In genomic region chr6:27092316-27092692, GRCh38 we compare ENCODE assay signal across 11 cellular contexts.
DNase-seq lines count a peak whose midpoint lies in the region; ATAC-seq and TF ChIP-seq lines count a peak whose summit lies in the region.
"Had no signal": no experiment of that assay in that cellular context is flagged by ENCODE, and none has a peak within 500 bp of the region (broad histone marks: within the 10 kb centered on the region; RNA-seq: fewer than 3 reads in every experiment).

No MANE protein-coding gene starts in this region.

- no peak for TF ChIP-seq CTCF in AG10803 (conservative IDR thresholded peaks at IDR 0.05; ENCODE audit: low read length)
- no peak for TF ChIP-seq CTCF in HEK293 (tag by site-specific recombination; IDR thresholded peaks at IDR 0.05)

- H3K4me1 Mint-ChIP-seq in activated T-helper 17 cell treated with anti-CD3 and anti-CD28 coated beads, Interleukin-2, amount 50 U/mL, for 72 hours, result peaks cover 11% of the 10 kb centered on the region

- DNase-seq in AG10803 (ENCODE audit: low read depth), result no peak
- no peak for DNase-seq in RPMI8226
- DNase-seq in SHP77 (lab: John Stamatoyannopoulos, UW), result no peak
- DNase-seq in Kasumi-1 (lab: John Stamatoyannopoulos, UW), result no peak
- no peak for DNase-seq in AG08395 (ENCODE audit: low spot score)
- DNase-seq: immature natural killer cell had no signal

- no peaks in the 10 kb centered on the region for H3K9me3 Mint-ChIP-seq in activated T-helper 17 cell treated with anti-CD3 and anti-CD28 coated beads, Interleukin-2, amount 50 U/mL, for 72 hours

- no peak overlapping the region for H3K27ac Mint-ChIP-seq in activated T-helper 17 cell treated with anti-CD3 and anti-CD28 coated beads, Interleukin-2, amount 50 U/mL, for 72 hours
- H3K27ac Mint-ChIP-seq: immature natural killer cell had no signal

- H3K4me3 Mint-ChIP-seq in activated T-helper 17 cell treated with anti-CD3 and anti-CD28 coated beads, Interleukin-2, amount 50 U/mL, for 72 hours, result peak overlapping the region; percentile 52

- no peaks in the 10 kb centered on the region for H3K9me3 ChIP-seq in HEK293 (ENCODE audit: control insufficient read depth, insufficient read depth, low read depth, low read length)
- H3K9me3 ChIP-seq in iPS-18a (ENCODE audit: control insufficient read depth, low read depth, low read length), result no peaks in the 10 kb centered on the region
- H3K9me3 ChIP-seq: upper lobe of left lung had no signal

- POLR2A ChIA-PET in HEK293 (lab: Yijun Ruan, JAX), result interaction anchor here (1.0 to 1.1 kb wide), 2 partner anchors 55 to 136 kb away, joined by 3 to 5 read pairs; a partner anchor contains a TSS

- peaks cover 38% of the 10 kb centered on the region for H3K27me3 ChIP-seq in iPS-18a (ENCODE audit: control insufficient read depth, insufficient read depth, low read length)

- peak overlapping the region; percentile 34 for H3K9ac ChIP-seq in iPS-18a (ENCODE audit: low read length)

- H3K4me1 ChIP-seq in HEK293 (ENCODE audit: control insufficient read depth, insufficient read depth, low read length) (no peaks in the 10 kb centered on the region), iPS-18a (ENCODE audit: control insufficient read depth, low read depth, low read length) (no peaks in the 10 kb centered on the region)

- H3K36me3 ChIP-seq in HEK293 (ENCODE audit: control insufficient read depth in 2 of 2, insufficient read depth in 1 of 2, low read length in 2 of 2) (no peaks in the 10 kb centered on the region), iPS-18a (ENCODE audit: control insufficient read depth, low read depth, low read length) (no peaks in the 10 kb centered on the region)
- H3K36me3 ChIP-seq: upper lobe of left lung had no signal

- H3K36me3 Mint-ChIP-seq in activated T-helper 17 cell treated with anti-CD3 and anti-CD28 coated beads, Interleukin-2, amount 50 U/mL, for 72 hours (ENCODE audit: low read depth), result peaks cover 8% of the 10 kb centered on the region

- H3K27me3 Mint-ChIP-seq in activated T-helper 17 cell treated with anti-CD3 and anti-CD28 coated beads, Interleukin-2, amount 50 U/mL, for 72 hours, result peaks cover 63% of the 10 kb centered on the region

- peak overlapping the region; percentile 55 for H3K4me3 ChIP-seq in AG10803 (ENCODE audit: low read length)
- H3K4me3 ChIP-seq in HEK293 (ENCODE audit: low read depth, low read length), result peak overlapping the region; percentile 75
- peak overlapping the region; percentile 73 for H3K4me3 ChIP-seq in iPS-18a (ENCODE audit: low read length)

- no peak overlapping the region; the same call in 1 of the 2 replicates for H3K27ac ChIP-seq in HEK293 (ENCODE audit: extremely low read depth, low read depth, low read length)
- no peak overlapping the region for H3K27ac ChIP-seq in iPS-18a (ENCODE audit: low read length)
- H3K27ac ChIP-seq: upper lobe of left lung had no signal

- CTCF ChIA-PET in HEK293 (lab: Yijun Ruan, JAX), result interaction anchor here (0.6 to 1.6 kb wide), 3 partner anchors 39 to 770 kb away, joined by 3 to 4 read pairs (median 3); no protein-coding TSS in a partner anchor

- ATAC-seq in activated T-helper 17 cell treated with anti-CD3 and anti-CD28 coated beads, Interleukin-2, amount 50 U/mL, for 72 hours (replicated peaks), result no peak
- ATAC-seq: Right ventricle myocardium inferior had no signal

TF ChIP-seq in HEK293, 187 proteins besides CTCF, POLR2A, EP300 and RAD21:
- TF ChIP-seq ZNF335 (tag by site-specific recombination; conservative IDR thresholded peaks at IDR 0.05) (peak; percentile 64), MEIS1 (CRISPR knock-in tag; IDR thresholded peaks at IDR 0.05; ENCODE audit: borderline replicate concordance) (0 out of 2 replicates have a peak, but pooled peaks have one; percentile 26), IKZF3 (tag by site-specific recombination; IDR thresholded peaks at IDR 0.05) (peak; percentile 40; the same call in 1 of the 2 replicates), ZNF391 (tag by site-specific recombination; IDR thresholded peaks at IDR 0.05; ENCODE audit: borderline replicate concordance, low read depth) (no peak)
